12 cellular contexts compared by ENCODE assay signal in the genomic region with DNA sequence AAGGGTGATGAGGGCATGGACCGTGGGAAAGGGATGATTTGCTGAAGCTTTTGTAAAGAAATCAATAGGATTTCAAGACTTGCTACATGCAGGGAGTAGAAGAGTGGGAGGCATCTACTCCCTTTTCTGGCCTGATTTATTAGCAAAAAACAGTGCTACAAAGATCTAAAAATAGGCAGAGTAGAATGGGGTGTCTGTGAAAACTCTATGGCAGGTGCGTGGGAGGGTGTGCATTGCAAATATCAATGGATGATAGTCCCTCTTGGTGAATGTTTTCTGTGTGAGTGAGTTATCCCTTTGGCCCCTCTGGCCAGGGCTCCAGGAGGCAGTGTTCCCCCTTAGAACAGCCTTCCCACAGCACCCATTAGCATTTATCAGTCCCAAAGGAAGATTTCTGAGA.
DNase-seq lines count a peak whose midpoint lies in the region; FAIRE-seq and TF ChIP-seq lines count a peak whose summit lies in the region.
"Had no signal": no experiment of that assay in that cellular context is flagged by ENCODE, and none has a peak within 500 bp of the region (broad histone marks: within the 10 kb centered on the region; RNA-seq: fewer than 3 reads in every experiment).

No MANE protein-coding gene starts in this region.

- TF ChIP-seq CTCF in MCF 10A (IDR thresholded peaks at IDR 0.05; ENCODE audit: unreplicated experiment) (no peak), tibial artery (IDR thresholded peaks at IDR 0.05) (no peak)

- H2BK5ac ChIP-seq in mesenchymal stem cell (ENCODE audit: low read depth, low read length, poor library complexity, severe bottlenecking), result no peak overlapping the region

- POLR2A ChIA-PET in MCF 10A (lab: Yijun Ruan, JAX), result interaction anchor here (0.6 to 5.0 kb wide), 4 partner anchors 10 to 251 kb away, joined by 3 to 37 read pairs (median 4); a partner anchor contains a TSS

- no peak overlapping the region for H2AFZ ChIP-seq in mesenchymal stem cell (ENCODE audit: low read depth, low read length)

- no peak overlapping the region for H3K23ac ChIP-seq in mesenchymal stem cell (ENCODE audit: low read length in 2 of 2)

- H3K27ac ChIP-seq in mesenchymal stem cell (ENCODE audit: low read length, poor library complexity, severe bottlenecking), result peak overlapping the region; percentile 44
- peak overlapping the region; percentile 56 to 73 for H3K27ac ChIP-seq in tibial artery

- CTCF ChIA-PET in MCF 10A (lab: Yijun Ruan, JAX), result interaction anchor here (0.6 to 2.0 kb wide), 3 partner anchors 10 to 200 kb away, joined by 3 to 12 read pairs (median 12); no protein-coding TSS in a partner anchor

- peaks cover 0 to 16% of the 10 kb centered on the region in 2 experiments for H3K36me3 ChIP-seq in mesenchymal stem cell (ENCODE audit: control insufficient read depth in 1 of 2, insufficient read depth in 2 of 2, low read depth in 1 of 2, low read length in 2 of 2)
- peaks cover 0 to 8% (median 1%) of the 10 kb centered on the region in 3 donors for H3K36me3 ChIP-seq in tibial artery

- H3K36me3 Mint-ChIP-seq in MCF 10A (ENCODE audit: insufficient read depth, unreplicated experiment), result peaks cover 12% of the 10 kb centered on the region
- H3K36me3 Mint-ChIP-seq: naive thymus-derived CD8-positive, alpha-beta T cell had no signal

- H3K9me3 ChIP-seq in mesenchymal stem cell (ENCODE audit: control insufficient read depth, low read length) (no peaks in the 10 kb centered on the region), tibial artery (no peaks in the 10 kb centered on the region)

- no peak for DNase-seq in HTR-8/SVneo (ENCODE audit: insufficient read length, low spot score)
- no peak for DNase-seq in MCF 10A (ENCODE audit: unreplicated experiment)
- no peak for DNase-seq in mesenchymal stem cell
- no peak for DNase-seq in tibial artery
- no peak for DNase-seq in NCI-H1092 treated with DMSO at 0.1 percent for 48 hours (lab: John Stamatoyannopoulos, UW)
- DNase-seq in stimulated activated CD4-positive, alpha-beta T cell treated with anti-CD3 and anti-CD28 coated beads, Interleukin-4, amount 100 ng/mL, for 4 hours, result no peak
- no peak for DNase-seq in NCI-H1436 (lab: John Stamatoyannopoulos, UW)
- DNase-seq: amniotic stem cell; naive thymus-derived CD8-positive, alpha-beta T cell; NCI-H1048; NCI-H69; retina had no signal

- H2BK12ac ChIP-seq in mesenchymal stem cell (ENCODE audit: low read length in 2 of 2), result no peak overlapping the region

- H3K4me3 Mint-ChIP-seq in MCF 10A (ENCODE audit: unreplicated experiment), result no peak overlapping the region

- no peak overlapping the region for H3K14ac ChIP-seq in mesenchymal stem cell (ENCODE audit: low read length in 2 of 2)

- intact Hi-C loops in MCF 10A (cut with micrococcal nuclease) (no loop called here), tibial artery (cut with DNase I; ENCODE audit: low total_unique reads) (no loop called here)

- peak overlapping the region in 1 of 2 experiments; percentile 65 for H3K4me3 ChIP-seq in mesenchymal stem cell (ENCODE audit: insufficient read depth in 1 of 2, low read depth in 1 of 2, low read length in 2 of 2)
- H3K4me3 ChIP-seq in tibial artery, result peak overlapping the region in 1 of 2 donors; percentile 42

- peaks cover 17% of the 10 kb centered on the region for H3K4me1 Mint-ChIP-seq in MCF 10A (ENCODE audit: insufficient read depth, unreplicated experiment)

- no peak overlapping the region for H2BK120ac ChIP-seq in mesenchymal stem cell (ENCODE audit: low read depth, low read length)

- BruUV-seq in MCF 10A (replicated peaks; lab: Mats Ljungman, UMichigan), result no TSS peak

- H3K27me3 ChIP-seq in mesenchymal stem cell (ENCODE audit: control insufficient read depth in 1 of 2, insufficient read depth in 1 of 2, low read length in 2 of 2) (no peaks in the 10 kb centered on the region), tibial artery (no peaks in the 10 kb centered on the region)

- WGBS in mesenchymal stem cell, result 61% methylated on average over 2 of the region's 2 CpGs

- H4K8ac ChIP-seq in mesenchymal stem cell (ENCODE audit: low read length), result no peak overlapping the region

- H3K4ac ChIP-seq in mesenchymal stem cell (ENCODE audit: low read depth in 1 of 2, low read length in 2 of 2), result no peak overlapping the region

- peaks cover 20% of the 10 kb centered on the region for H3K4me1 ChIP-seq in mesenchymal stem cell (ENCODE audit: control insufficient read depth, insufficient read depth, low read depth, low read length)
- H3K4me1 ChIP-seq in tibial artery, result peaks cover 0 to 18% (median 15%) of the 10 kb centered on the region in 4 donors

- H3K9ac ChIP-seq in mesenchymal stem cell (ENCODE audit: low read length), result no peak overlapping the region

- peak overlapping the region; percentile 19 for H2AK5ac ChIP-seq in mesenchymal stem cell (ENCODE audit: low read length, severe bottlenecking)

- peaks cover 2% of the 10 kb centered on the region for H3K79me1 ChIP-seq in mesenchymal stem cell (replicated peaks; ENCODE audit: low read length, poor library complexity, severe bottlenecking)

- H3K4me2 ChIP-seq in mesenchymal stem cell (ENCODE audit: low read length, poor library complexity, severe bottlenecking), result no peak overlapping the region

- no peak overlapping the region for H3K18ac ChIP-seq in mesenchymal stem cell (ENCODE audit: low read depth in 1 of 2, low read length in 2 of 2)

- H3K27me3 Mint-ChIP-seq in MCF 10A (ENCODE audit: insufficient read depth, unreplicated experiment), result no peaks in the 10 kb centered on the region

- H2BK15ac ChIP-seq in mesenchymal stem cell (ENCODE audit: low read depth, poor library complexity, severe bottlenecking), result no peak overlapping the region

- peak overlapping the region; percentile 40 for H3K27ac Mint-ChIP-seq in MCF 10A (ENCODE audit: low read depth, unreplicated experiment)

- no peak overlapping the region for H4K91ac ChIP-seq in mesenchymal stem cell (ENCODE audit: low read length)

- H3K9me3 Mint-ChIP-seq in MCF 10A (ENCODE audit: unreplicated experiment), result no peaks in the 10 kb centered on the region
- H3K9me3 Mint-ChIP-seq: naive thymus-derived CD8-positive, alpha-beta T cell had no signal

- peak; percentile 31 for FAIRE-seq in HTR-8/SVneo (lab: Jason Lieb, UNC)
